In genomic region chr14:102018251-102018650, GRCh38 we compare ENCODE assay signal across 32 cellular contexts. TPM values are rescaled to one million over a fixed set of nuclear protein-coding genes. Genes with fewer than 3 reads are reported as not detected.
DNase-seq lines count a peak whose midpoint lies in the region; ATAC-seq, FAIRE-seq and TF ChIP-seq lines count a peak whose summit lies in the region.
"Had no signal": no experiment of that assay in that cellular context is flagged by ENCODE, and none has a peak within 500 bp of the region (broad histone marks: within the 10 kb centered on the region; RNA-seq: fewer than 3 reads in every experiment).

No MANE protein-coding gene starts in this region.

- H3K27ac ChIP-seq in K562 (ENCODE audit: extremely low read depth, low read depth, low read length) (no peak overlapping the region), spleen (no peak overlapping the region)
- H3K27ac ChIP-seq: gastroesophageal sphincter, HL-60, thoracic aorta, uterus had no signal

- no peak for DNase-seq in activated naive CD4-positive, alpha-beta T cell treated with anti-CD3 and anti-CD28 coated beads for 36 hours
- DNase-seq in activated naive CD4-positive, alpha-beta T cell (lab: John Stamatoyannopoulos, UW), result no peak
- no peak for DNase-seq in HFFc6
- DNase-seq in K562 (ENCODE audit: extremely low read depth in 1 of 4, low spot score in 3 of 4), result no peak
- peak; percentile 67 for DNase-seq in spleen
- no peak for DNase-seq in NCI-H1105 treated with DMSO at 0.1 percent for 48 hours (lab: John Stamatoyannopoulos, UW)
- DNase-seq: activated gamma-delta T cell treated with Interleukin-2 at 50 U/mL for 16 hours; activated T-cell treated with anti-CD3 and anti-CD28 coated beads, Interleukin-2, amount 50 U/mL, for 1 hour; AML-193; GOT3; Karpas-422; NCI-H1417 treated with DMSO at 0.1 percent for 48 hours; NCI-H2081; NCI-H2227 treated with DMSO at 0.1 percent for 48 hours; NCI-H526; NK-92 treated with Interleukin-12 subunit alpha and Interleukin-12 subunit beta, amount 100 ng/mL, for 24 hours; PC-3; stimulated activated naive B cell treated with anti-CD40 and anti-IgM and Interleukin-4, amounts not matched to agents 10 μg/mL and 1 μg/mL and 100 μg/mL, for 72 hours; T-helper 17 cell; uterus had no signal

- TF ChIP-seq CTCF in HFFc6 (IDR thresholded peaks at IDR 0.05), result no peak
- no peak for TF ChIP-seq CTCF in K562 (IDR thresholded peaks at IDR 0.05 in 2 of 3, conservative IDR thresholded peaks at IDR 0.05 in 1 of 3; ENCODE audit: insufficient read depth in 2 of 3, low read depth in 1 of 3, low read length in 3 of 3)
- no peak for TF ChIP-seq CTCF in spleen (IDR thresholded peaks at IDR 0.05 in 8 of 11, conservative IDR thresholded peaks at IDR 0.05 in 3 of 11)

- no peaks in the 10 kb centered on the region for H3K27me3 Mint-ChIP-seq in activated naive CD4-positive, alpha-beta T cell treated with anti-CD3 and anti-CD28 coated beads for 36 hours (ENCODE audit: low read depth)
- peaks cover 24% of the 10 kb centered on the region for H3K27me3 Mint-ChIP-seq in HFFc6 (ENCODE audit: insufficient read depth)
- H3K27me3 Mint-ChIP-seq: CD8-positive, alpha-beta memory T cell; stimulated activated naive B cell treated with anti-CD40 and anti-IgM and Interleukin-4, amounts not matched to agents 10 μg/mL and 1 μg/mL and 100 μg/mL, for 72 hours; T-helper 17 cell had no signal

- no TSS peak for BruUV-seq in K562 (replicated peaks; lab: Mats Ljungman, UMichigan)

- no peak for FAIRE-seq in K562 (lab: Jason Lieb, UNC)
- FAIRE-seq: bronchial epithelial cell, colon, endothelial cell of umbilical vein had no signal

- POLR2A ChIA-PET in K562 (lab: Yijun Ruan, JAX), result no interaction called here

- TF ChIP-seq RAD21 in K562 (CRISPR knock-in tag; conservative IDR thresholded peaks at IDR 0.05 in 1 of 2, IDR thresholded peaks at IDR 0.05 in 1 of 2), result no peak

- WGBS in K562 (ENCODE audit: insufficient coverage, low coverage, missing lambda C conversion rate), result 97% methylated on average over 13 of the region's 19 CpGs
- 94 to 97% (median 95%) methylated on average over 19 of the region's 19 CpGs for WGBS in spleen, 5 donors

- intact Hi-C loops in activated naive CD4-positive, alpha-beta T cell treated with anti-CD3 and anti-CD28 coated beads for 36 hours (cut with micrococcal nuclease), result no loop called here
- intact Hi-C loops in K562 (cut with micrococcal nuclease), result no loop called here
- intact Hi-C loops in spleen (cut with DNase I; ENCODE audit: low total_unique reads), result no loop called here

- no peak overlapping the region for H3K9ac ChIP-seq in K562 (ENCODE audit: insufficient read depth in 1 of 2, low read depth in 2 of 2, low read length in 2 of 2)

- ATAC-seq in K562, result no peak
- ATAC-seq in GM19463 (IDR thresholded peaks at IDR 0.05; ENCODE audit: unreplicated experiment), result no peak
- ATAC-seq in HG02973 (IDR thresholded peaks at IDR 0.05; ENCODE audit: unreplicated experiment), result no peak
- ATAC-seq: gastroesophageal sphincter; PC-3; SK-N-SH treated with all-trans-retinoic acid at 6 μM for 48 hours; stimulated activated naive B cell treated with anti-CD40 and anti-IgM and Interleukin-4, amounts not matched to agents 10 μg/mL and 1 μg/mL and 100 μg/mL, for 72 hours; T-helper 17 cell had no signal

- no peaks in the 10 kb centered on the region for H3K9me3 Mint-ChIP-seq in activated naive CD4-positive, alpha-beta T cell treated with anti-CD3 and anti-CD28 coated beads for 36 hours
- H3K9me3 Mint-ChIP-seq in HFFc6, result no peaks in the 10 kb centered on the region
- H3K9me3 Mint-ChIP-seq: CD8-positive, alpha-beta memory T cell; nephron; stimulated activated naive B cell treated with anti-CD40 and anti-IgM and Interleukin-4, amounts not matched to agents 10 μg/mL and 1 μg/mL and 100 μg/mL, for 72 hours had no signal

- TF ChIP-seq POLR2A in K562 (conservative IDR thresholded peaks at IDR 0.05) (0 out of 2 replicates have a peak, but pooled peaks have one; percentile 15), spleen (IDR thresholded peaks at IDR 0.05) (no peak)

- peaks cover 88% of the 10 kb centered on the region; the same call in 2 of the 3 replicates for H3K36me3 ChIP-seq in K562 (ENCODE audit: control insufficient read depth, insufficient read depth, low read length)
- peaks cover 5 to 100% (median 100%) of the 10 kb centered on the region in 6 donors for H3K36me3 ChIP-seq in spleen
- H3K36me3 ChIP-seq: uterus had no signal

- no peak overlapping the region for H3K4me3 ChIP-seq in K562
- no peak overlapping the region for H3K4me3 ChIP-seq in spleen
- H3K4me3 ChIP-seq: gastroesophageal sphincter, lung, thoracic aorta, uterus had no signal

- TF ChIP-seq EP300 in K562 (IDR thresholded peaks at IDR 0.05; ENCODE audit: low read length), result no peak

- peaks cover 51% of the 10 kb centered on the region for H3K36me3 Mint-ChIP-seq in activated naive CD4-positive, alpha-beta T cell treated with anti-CD3 and anti-CD28 coated beads for 36 hours (ENCODE audit: low read depth)
- peaks cover 74% of the 10 kb centered on the region for H3K36me3 Mint-ChIP-seq in HFFc6 (ENCODE audit: low read depth)

- no peaks in the 10 kb centered on the region for H4K20me1 ChIP-seq in K562 (replicated peaks; ENCODE audit: control insufficient read depth, insufficient read depth, low read length)

- H3K9me1 ChIP-seq in K562 (ENCODE audit: control insufficient read depth, insufficient read depth, low read length), result no peaks in the 10 kb centered on the region

- H3K4me1 ChIP-seq in K562 (replicated peaks in 1 of 2; ENCODE audit: control insufficient read depth in 2 of 2, insufficient read depth in 2 of 2, low read length in 2 of 2) (no peaks in the 10 kb centered on the region; a peak in 1 of 5 replicates), spleen (no peaks in the 10 kb centered on the region)
- H3K4me1 ChIP-seq: gastroesophageal sphincter, uterus had no signal

- no peak overlapping the region for H3K4me3 Mint-ChIP-seq in activated naive CD4-positive, alpha-beta T cell treated with anti-CD3 and anti-CD28 coated beads for 36 hours
- H3K4me3 Mint-ChIP-seq in HFFc6, result no peak overlapping the region; the same call in 1 of the 2 replicates
- H3K4me3 Mint-ChIP-seq: CD8-positive, alpha-beta memory T cell; nephron; stimulated activated naive B cell treated with anti-CD40 and anti-IgM and Interleukin-4, amounts not matched to agents 10 μg/mL and 1 μg/mL and 100 μg/mL, for 72 hours; T-helper 17 cell had no signal

- H3K9me3 ChIP-seq in K562 (replicated peaks; ENCODE audit: control insufficient read depth, insufficient read depth, low read depth, low read length), result no peaks in the 10 kb centered on the region
- H3K9me3 ChIP-seq in spleen, result no peaks in the 10 kb centered on the region
- H3K9me3 ChIP-seq: gastroesophageal sphincter, thoracic aorta, uterus had no signal

- H3K4me2 ChIP-seq in K562 (ENCODE audit: insufficient read depth, low read length), result no peak overlapping the region

- in situ Hi-C loops in K562 (cut with MboI), result no loop called here

- peaks cover 22% of the 10 kb centered on the region for H3K4me1 Mint-ChIP-seq in activated naive CD4-positive, alpha-beta T cell treated with anti-CD3 and anti-CD28 coated beads for 36 hours (ENCODE audit: low read depth)
- H3K4me1 Mint-ChIP-seq in HFFc6 (ENCODE audit: low read depth), result peaks cover 20% of the 10 kb centered on the region
- H3K4me1 Mint-ChIP-seq: nephron had no signal

- CTCF ChIA-PET in activated naive CD4-positive, alpha-beta T cell treated with anti-CD3 and anti-CD28 coated beads for 36 hours (lab: Charles Lee), result no interaction called here
- CTCF ChIA-PET in K562 (lab: Yijun Ruan, JAX; ENCODE audit: low intra/inter-chr PET ratio), result no interaction called here

- no peaks in the 10 kb centered on the region for H3K79me2 ChIP-seq in K562 (ENCODE audit: control insufficient read depth, insufficient read depth, low read length)

- peak overlapping the region; percentile 51 for H3K27ac Mint-ChIP-seq in activated naive CD4-positive, alpha-beta T cell treated with anti-CD3 and anti-CD28 coated beads for 36 hours
- H3K27ac Mint-ChIP-seq in HFFc6, result peak overlapping the region; percentile 14; the same call in 1 of the 2 replicates
- H3K27ac Mint-ChIP-seq: nephron; stimulated activated naive B cell treated with anti-CD40 and anti-IgM and Interleukin-4, amounts not matched to agents 10 μg/mL and 1 μg/mL and 100 μg/mL, for 72 hours had no signal

- H2AFZ ChIP-seq in K562 (ENCODE audit: low read depth, low read length), result no peak overlapping the region

- H3K27me3 ChIP-seq in K562 (ENCODE audit: control insufficient read depth in 2 of 2, insufficient read depth in 2 of 2, low read length in 2 of 2) (no peaks in the 10 kb centered on the region), spleen (replicated peaks in 1 of 7) (no peaks in the 10 kb centered on the region)
- H3K27me3 ChIP-seq: gastroesophageal sphincter, uterus had no signal

TF ChIP-seq in K562, 482 proteins besides CTCF, POLR2A, EP300 and RAD21 (continues in another document):
- TF ChIP-seq POLR2G (IDR thresholded peaks at IDR 0.05; ENCODE audit: low read depth, low read length) (peak; percentile 43; the same call in 1 of the 2 replicates), YY1 (IDR thresholded peaks at IDR 0.05; ENCODE audit: borderline replicate concordance in 1 of 3, control insufficient read depth in 1 of 3, extremely low read depth in 1 of 3, insufficient read depth in 3 of 3, insufficient read length in 1 of 3, insufficient replicate concordance in 2 of 3, low read depth in 1 of 3, low read length in 2 of 3) (no peak)

RNA-seq across cellular contexts. Expression of gene DYNC1H1, which starts 53.9 kb away (rescaled TPM):
- 100 to 1,000 TPM; 207 to 208 TPM for total RNA-seq in activated naive CD4-positive, alpha-beta T cell treated with anti-CD3 and anti-CD28 coated beads for 36 hours
- 100 to 1,000 TPM; 364 to 643 (median 408) TPM for total RNA-seq in HFFc6 (2021; fragmentation: NEBNext Ultra II Directional; extraction: Animal tissue kit (Norgen Biotek cat#: 25700))
- 696 and 788 TPM in 2 replicates for total RNA-seq in K562 (2011; cell fraction: chromatin; rRNA removed; ENCODE audit: low replicate concordance)
- total RNA-seq in K562 (2011; cell fraction: nucleolus; rRNA removed), result 257 and 323 TPM in 2 replicates
- 362 and 396 TPM in 2 replicates for total RNA-seq in K562 (2011; cell fraction: nucleoplasm; rRNA removed)
- 193 and 202 TPM in 2 replicates for total RNA-seq in K562 (2014; rRNA removed)
- 126 and 128 TPM in 2 replicates for total RNA-seq in K562 (2014; rRNA removed; fragmentation: Illumina TruSeq; extraction: Trizol)
- 115 and 120 TPM in 2 replicates for total RNA-seq in K562 (2015; rRNA removed; fragmentation: Illumina TruSeq; extraction: Trizol)
- 320 and 335 TPM in 2 replicates for total RNA-seq in K562 (2021)
- polyA plus RNA-seq in K562 (2011; rRNA removed), result 52.4 and 68.0 TPM in 2 replicates
- polyA plus RNA-seq in K562 (2011; cell fraction: cytosol; rRNA removed), result 95.8 and 115 TPM in 2 replicates
- polyA plus RNA-seq in K562 (2011; cell fraction: nucleus; rRNA removed), result 211 and 277 TPM in 2 replicates
- 149 and 168 TPM in 2 replicates for polyA plus RNA-seq in K562 (2012)
- polyA plus RNA-seq in K562 (2014; fragmentation: Illumina TruSeq; extraction: Trizol), result 144 and 150 TPM in 2 replicates
- 10 to 100 TPM; 31.9 to 35.9 TPM for polyA plus RNA-seq in K562 (2014; fragmentation: Nextera tagmentation; extraction: Ambion mirVana)
- 85.1 and 95.4 TPM in 2 replicates for polyA plus RNA-seq in K562 (2014; rRNA removed)
- polyA minus RNA-seq in K562 (2011; rRNA and poly(A)+ RNA removed), result 267 and 271 TPM in 2 replicates
- 299 and 452 TPM in 2 replicates for polyA minus RNA-seq in K562 (2011; cell fraction: cytosol; rRNA and poly(A)+ RNA removed)
- polyA minus RNA-seq in K562 (2011; cell fraction: nucleus; rRNA and poly(A)+ RNA removed), result 110 and 238 TPM in 2 replicates
- total RNA-seq in spleen, result 100 to 1,000 TPM; 270 to 446 (median 403) TPM
- 10 to 100 TPM; 65.9 to 85.8 (median 70.5) TPM for polyA plus RNA-seq in spleen
